In the genomic region with DNA sequence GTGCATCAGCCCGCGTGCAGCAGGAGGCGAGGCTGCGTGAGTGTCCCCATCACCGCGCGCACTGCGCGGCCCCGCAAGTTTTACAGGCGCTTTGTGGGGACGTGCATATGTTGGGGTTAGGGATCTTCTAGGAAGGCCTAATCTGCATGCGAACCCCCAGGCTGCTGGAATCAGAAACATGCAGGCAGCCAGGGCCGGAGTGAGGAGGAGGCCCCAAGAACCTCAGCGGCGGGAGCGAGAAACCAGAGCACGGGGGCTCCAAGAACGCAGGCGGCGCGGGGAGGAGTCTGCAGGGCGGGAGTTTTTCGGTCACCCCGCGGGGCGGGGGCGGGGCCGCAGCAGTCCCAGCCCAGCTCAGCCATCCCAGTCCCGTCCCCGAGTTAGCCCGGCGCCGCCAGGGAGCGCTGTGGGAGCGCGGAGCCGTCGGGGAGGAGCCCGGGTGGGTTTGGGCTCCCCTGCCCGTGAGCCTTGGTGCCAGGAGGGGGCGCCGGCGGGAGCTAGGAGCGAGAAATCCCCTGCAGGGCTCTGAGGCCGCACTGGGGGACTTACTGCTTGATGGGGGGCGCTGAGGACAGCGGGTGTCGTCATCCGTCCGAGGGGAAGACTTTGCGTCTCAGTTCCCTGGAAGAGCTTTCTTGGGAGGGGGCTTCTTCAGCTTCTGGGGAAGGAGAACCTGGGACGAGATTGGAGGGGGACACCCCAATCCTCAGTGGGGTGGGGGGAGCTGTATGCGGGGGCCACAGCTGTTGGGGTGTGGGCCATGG, we compare ENCODE assay signal across 1 cellular context.
TF ChIP-seq lines count a peak whose summit lies in the region.

No MANE protein-coding gene starts in this region.

TF ChIP-seq in HepG2, 621 proteins besides CTCF, POLR2A, EP300 and RAD21 (continues in another document):
- TF ChIP-seq PHF5A (CRISPR knock-in tag; IDR thresholded peaks at IDR 0.05; ENCODE audit: low read depth, unreplicated experiment): no peak
- TF ChIP-seq KLF11 (CRISPR knock-in tag; IDR thresholded peaks at IDR 0.05): no peak
- TF ChIP-seq, protein P1, sequence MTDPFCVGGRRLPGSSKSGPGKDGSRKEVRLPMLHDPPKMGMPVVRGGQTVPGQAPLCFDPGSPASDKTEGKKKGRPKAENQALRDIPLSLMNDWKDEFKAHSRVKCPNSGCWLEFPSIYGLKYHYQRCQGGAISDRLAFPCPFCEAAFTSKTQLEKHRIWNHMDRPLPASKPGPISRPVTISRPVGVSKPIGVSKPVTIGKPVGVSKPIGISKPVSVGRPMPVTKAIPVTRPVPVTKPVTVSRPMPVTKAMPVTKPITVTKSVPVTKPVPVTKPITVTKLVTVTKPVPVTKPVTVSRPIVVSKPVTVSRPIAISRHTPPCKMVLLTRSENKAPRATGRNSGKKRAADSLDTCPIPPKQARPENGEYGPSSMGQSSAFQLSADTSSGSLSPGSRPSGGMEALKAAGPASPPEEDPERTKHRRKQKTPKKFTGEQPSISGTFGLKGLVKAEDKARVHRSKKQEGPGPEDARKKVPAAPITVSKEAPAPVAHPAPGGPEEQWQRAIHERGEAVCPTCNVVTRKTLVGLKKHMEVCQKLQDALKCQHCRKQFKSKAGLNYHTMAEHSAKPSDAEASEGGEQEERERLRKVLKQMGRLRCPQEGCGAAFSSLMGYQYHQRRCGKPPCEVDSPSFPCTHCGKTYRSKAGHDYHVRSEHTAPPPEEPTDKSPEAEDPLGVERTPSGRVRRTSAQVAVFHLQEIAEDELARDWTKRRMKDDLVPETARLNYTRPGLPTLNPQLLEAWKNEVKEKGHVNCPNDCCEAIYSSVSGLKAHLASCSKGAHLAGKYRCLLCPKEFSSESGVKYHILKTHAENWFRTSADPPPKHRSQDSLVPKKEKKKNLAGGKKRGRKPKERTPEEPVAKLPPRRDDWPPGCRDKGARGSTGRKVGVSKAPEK (CRISPR knock-in tag; IDR thresholded peaks at IDR 0.05; ENCODE audit: borderline replicate concordance): no peak
- TF ChIP-seq ZSCAN9 (CRISPR knock-in tag; IDR thresholded peaks at IDR 0.05; ENCODE audit: borderline replicate concordance): no peak; the same call in 1 of the 2 replicates
- no peak for TF ChIP-seq PAWR (CRISPR knock-in tag; IDR thresholded peaks at IDR 0.05; ENCODE audit: borderline replicate concordance)
- TF ChIP-seq XRCC5 (optimal IDR thresholded peaks at IDR 0.05; ENCODE audit: low read length): peak; percentile 96
- TF ChIP-seq, protein P2, sequence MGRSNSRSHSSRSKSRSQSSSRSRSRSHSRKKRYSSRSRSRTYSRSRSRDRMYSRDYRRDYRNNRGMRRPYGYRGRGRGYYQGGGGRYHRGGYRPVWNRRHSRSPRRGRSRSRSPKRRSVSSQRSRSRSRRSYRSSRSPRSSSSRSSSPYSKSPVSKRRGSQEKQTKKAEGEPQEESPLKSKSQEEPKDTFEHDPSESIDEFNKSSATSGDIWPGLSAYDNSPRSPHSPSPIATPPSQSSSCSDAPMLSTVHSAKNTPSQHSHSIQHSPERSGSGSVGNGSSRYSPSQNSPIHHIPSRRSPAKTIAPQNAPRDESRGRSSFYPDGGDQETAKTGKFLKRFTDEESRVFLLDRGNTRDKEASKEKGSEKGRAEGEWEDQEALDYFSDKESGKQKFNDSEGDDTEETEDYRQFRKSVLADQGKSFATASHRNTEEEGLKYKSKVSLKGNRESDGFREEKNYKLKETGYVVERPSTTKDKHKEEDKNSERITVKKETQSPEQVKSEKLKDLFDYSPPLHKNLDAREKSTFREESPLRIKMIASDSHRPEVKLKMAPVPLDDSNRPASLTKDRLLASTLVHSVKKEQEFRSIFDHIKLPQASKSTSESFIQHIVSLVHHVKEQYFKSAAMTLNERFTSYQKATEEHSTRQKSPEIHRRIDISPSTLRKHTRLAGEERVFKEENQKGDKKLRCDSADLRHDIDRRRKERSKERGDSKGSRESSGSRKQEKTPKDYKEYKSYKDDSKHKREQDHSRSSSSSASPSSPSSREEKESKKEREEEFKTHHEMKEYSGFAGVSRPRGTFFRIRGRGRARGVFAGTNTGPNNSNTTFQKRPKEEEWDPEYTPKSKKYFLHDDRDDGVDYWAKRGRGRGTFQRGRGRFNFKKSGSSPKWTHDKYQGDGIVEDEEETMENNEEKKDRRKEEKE (IDR thresholded peaks at IDR 0.05): no peak
- peak; percentile 70; the same call in 1 of the 2 replicates for TF ChIP-seq ZNF160 (CRISPR knock-in tag; IDR thresholded peaks at IDR 0.05)
- TF ChIP-seq ZNF572 (CRISPR knock-in tag; IDR thresholded peaks at IDR 0.05): 0 out of 2 replicates have a peak, but pooled peaks have one; percentile 62
- TF ChIP-seq, protein P3, sequence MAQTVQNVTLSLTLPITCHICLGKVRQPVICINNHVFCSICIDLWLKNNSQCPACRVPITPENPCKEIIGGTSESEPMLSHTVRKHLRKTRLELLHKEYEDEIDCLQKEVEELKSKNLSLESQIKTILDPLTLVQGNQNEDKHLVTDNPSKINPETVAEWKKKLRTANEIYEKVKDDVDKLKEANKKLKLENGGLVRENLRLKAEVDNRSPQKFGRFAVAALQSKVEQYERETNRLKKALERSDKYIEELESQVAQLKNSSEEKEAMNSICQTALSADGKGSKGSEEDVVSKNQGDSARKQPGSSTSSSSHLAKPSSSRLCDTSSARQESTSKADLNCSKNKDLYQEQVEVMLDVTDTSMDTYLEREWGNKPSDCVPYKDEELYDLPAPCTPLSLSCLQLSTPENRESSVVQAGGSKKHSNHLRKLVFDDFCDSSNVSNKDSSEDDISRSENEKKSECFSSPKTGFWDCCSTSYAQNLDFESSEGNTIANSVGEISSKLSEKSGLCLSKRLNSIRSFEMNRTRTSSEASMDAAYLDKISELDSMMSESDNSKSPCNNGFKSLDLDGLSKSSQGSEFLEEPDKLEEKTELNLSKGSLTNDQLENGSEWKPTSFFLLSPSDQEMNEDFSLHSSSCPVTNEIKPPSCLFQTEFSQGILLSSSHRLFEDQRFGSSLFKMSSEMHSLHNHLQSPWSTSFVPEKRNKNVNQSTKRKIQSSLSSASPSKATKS (CRISPR knock-in tag; IDR thresholded peaks at IDR 0.05): no peak
- TF ChIP-seq POLR2G (IDR thresholded peaks at IDR 0.05; ENCODE audit: low read depth, low read length): no peak
- no peak for TF ChIP-seq CAMTA2 (CRISPR knock-in tag; IDR thresholded peaks at IDR 0.05; ENCODE audit: borderline replicate concordance)
- TF ChIP-seq ZNF34 (CRISPR knock-in tag; IDR thresholded peaks at IDR 0.05; ENCODE audit: borderline replicate concordance): 0 out of 2 replicates have a peak, but pooled peaks have one; percentile 20
- TF ChIP-seq HNRNPH1 (optimal IDR thresholded peaks at IDR 0.05; ENCODE audit: low read depth, low read length): no peak
- no peak for TF ChIP-seq ZNF10 (CRISPR knock-in tag; IDR thresholded peaks at IDR 0.05; ENCODE audit: borderline replicate concordance, low read depth)
- no peak for TF ChIP-seq ZNF256 (CRISPR knock-in tag; conservative IDR thresholded peaks at IDR 0.05)
- peak; percentile 80; the same call in 1 of the 2 replicates for TF ChIP-seq BORCS8-MEF2B (CRISPR knock-in tag; IDR thresholded peaks at IDR 0.05)
- TF ChIP-seq, protein P4, sequence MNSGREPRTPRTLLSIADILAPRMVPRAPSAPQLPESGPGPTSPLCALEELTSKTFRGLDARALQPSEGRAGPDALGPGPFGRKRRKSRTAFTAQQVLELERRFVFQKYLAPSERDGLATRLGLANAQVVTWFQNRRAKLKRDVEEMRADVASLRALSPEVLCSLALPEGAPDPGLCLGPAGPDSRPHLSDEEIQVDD (CRISPR knock-in tag; IDR thresholded peaks at IDR 0.05; ENCODE audit: borderline replicate concordance): peak; percentile 31; the same call in 1 of the 2 replicates
- no peak for TF ChIP-seq ZNF446 (CRISPR knock-in tag; IDR thresholded peaks at IDR 0.05)
- no peak for TF ChIP-seq JUNB (CRISPR knock-in tag; IDR thresholded peaks at IDR 0.05; ENCODE audit: borderline replicate concordance)
- TF ChIP-seq, protein P5, sequence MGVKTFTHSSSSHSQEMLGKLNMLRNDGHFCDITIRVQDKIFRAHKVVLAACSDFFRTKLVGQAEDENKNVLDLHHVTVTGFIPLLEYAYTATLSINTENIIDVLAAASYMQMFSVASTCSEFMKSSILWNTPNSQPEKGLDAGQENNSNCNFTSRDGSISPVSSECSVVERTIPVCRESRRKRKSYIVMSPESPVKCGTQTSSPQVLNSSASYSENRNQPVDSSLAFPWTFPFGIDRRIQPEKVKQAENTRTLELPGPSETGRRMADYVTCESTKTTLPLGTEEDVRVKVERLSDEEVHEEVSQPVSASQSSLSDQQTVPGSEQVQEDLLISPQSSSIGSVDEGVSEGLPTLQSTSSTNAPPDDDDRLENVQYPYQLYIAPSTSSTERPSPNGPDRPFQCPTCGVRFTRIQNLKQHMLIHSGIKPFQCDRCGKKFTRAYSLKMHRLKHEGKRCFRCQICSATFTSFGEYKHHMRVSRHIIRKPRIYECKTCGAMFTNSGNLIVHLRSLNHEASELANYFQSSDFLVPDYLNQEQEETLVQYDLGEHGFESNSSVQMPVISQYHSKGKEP (CRISPR knock-in tag; IDR thresholded peaks at IDR 0.05): no peak
- 0 out of 2 replicates have a peak, but pooled peaks have one; percentile 21 for TF ChIP-seq ZNF138 (CRISPR knock-in tag; IDR thresholded peaks at IDR 0.05; ENCODE audit: low read depth)
- no peak for TF ChIP-seq EHMT2 (IDR thresholded peaks at IDR 0.05; ENCODE audit: borderline replicate concordance, low read depth, low read length)
- TF ChIP-seq ZNF367 (CRISPR knock-in tag; IDR thresholded peaks at IDR 0.05; ENCODE audit: borderline replicate concordance): no peak
- TF ChIP-seq, protein P6, sequence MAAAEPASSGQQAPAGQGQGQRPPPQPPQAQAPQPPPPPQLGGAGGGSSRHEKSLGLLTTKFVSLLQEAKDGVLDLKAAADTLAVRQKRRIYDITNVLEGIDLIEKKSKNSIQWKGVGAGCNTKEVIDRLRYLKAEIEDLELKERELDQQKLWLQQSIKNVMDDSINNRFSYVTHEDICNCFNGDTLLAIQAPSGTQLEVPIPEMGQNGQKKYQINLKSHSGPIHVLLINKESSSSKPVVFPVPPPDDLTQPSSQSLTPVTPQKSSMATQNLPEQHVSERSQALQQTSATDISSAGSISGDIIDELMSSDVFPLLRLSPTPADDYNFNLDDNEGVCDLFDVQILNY (CRISPR knock-in tag; conservative IDR thresholded peaks at IDR 0.05): peak; percentile 66; the same call in 1 of the 2 replicates
- TF ChIP-seq, protein P7, sequence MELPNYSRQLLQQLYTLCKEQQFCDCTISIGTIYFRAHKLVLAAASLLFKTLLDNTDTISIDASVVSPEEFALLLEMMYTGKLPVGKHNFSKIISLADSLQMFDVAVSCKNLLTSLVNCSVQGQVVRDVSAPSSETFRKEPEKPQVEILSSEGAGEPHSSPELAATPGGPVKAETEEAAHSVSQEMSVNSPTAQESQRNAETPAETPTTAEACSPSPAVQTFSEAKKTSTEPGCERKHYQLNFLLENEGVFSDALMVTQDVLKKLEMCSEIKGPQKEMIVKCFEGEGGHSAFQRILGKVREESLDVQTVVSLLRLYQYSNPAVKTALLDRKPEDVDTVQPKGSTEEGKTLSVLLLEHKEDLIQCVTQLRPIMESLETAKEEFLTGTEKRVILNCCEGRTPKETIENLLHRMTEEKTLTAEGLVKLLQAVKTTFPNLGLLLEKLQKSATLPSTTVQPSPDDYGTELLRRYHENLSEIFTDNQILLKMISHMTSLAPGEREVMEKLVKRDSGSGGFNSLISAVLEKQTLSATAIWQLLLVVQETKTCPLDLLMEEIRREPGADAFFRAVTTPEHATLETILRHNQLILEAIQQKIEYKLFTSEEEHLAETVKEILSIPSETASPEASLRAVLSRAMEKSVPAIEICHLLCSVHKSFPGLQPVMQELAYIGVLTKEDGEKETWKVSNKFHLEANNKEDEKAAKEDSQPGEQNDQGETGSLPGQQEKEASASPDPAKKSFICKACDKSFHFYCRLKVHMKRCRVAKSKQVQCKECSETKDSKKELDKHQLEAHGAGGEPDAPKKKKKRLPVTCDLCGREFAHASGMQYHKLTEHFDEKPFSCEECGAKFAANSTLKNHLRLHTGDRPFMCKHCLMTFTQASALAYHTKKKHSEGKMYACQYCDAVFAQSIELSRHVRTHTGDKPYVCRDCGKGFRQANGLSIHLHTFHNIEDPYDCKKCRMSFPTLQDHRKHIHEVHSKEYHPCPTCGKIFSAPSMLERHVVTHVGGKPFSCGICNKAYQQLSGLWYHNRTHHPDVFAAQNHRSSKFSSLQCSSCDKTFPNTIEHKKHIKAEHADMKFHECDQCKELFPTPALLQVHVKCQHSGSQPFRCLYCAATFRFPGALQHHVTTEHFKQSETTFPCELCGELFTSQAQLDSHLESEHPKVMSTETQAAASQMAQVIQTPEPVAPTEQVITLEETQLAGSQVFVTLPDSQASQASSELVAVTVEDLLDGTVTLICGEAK (IDR thresholded peaks at IDR 0.05): no peak
- TF ChIP-seq, protein P7 (CRISPR knock-in tag; IDR thresholded peaks at IDR 0.05): peak; percentile 70
- no peak; the same call in 1 of the 2 replicates for TF ChIP-seq ZNF619 (CRISPR knock-in tag; IDR thresholded peaks at IDR 0.05)
- no peak for TF ChIP-seq SRSF4 (IDR thresholded peaks at IDR 0.05; ENCODE audit: low read depth, low read length, poor library complexity, severe bottlenecking)
- TF ChIP-seq ZNF761 (CRISPR knock-in tag; conservative IDR thresholded peaks at IDR 0.05): 0 out of 2 replicates have a peak, but pooled peaks have one; percentile 68
- TF ChIP-seq SAFB2 (CRISPR knock-in tag; IDR thresholded peaks at IDR 0.05; ENCODE audit: borderline replicate concordance, low read depth): no peak; the same call in 1 of the 2 replicates
- no peak for TF ChIP-seq SMYD3 (CRISPR knock-in tag; IDR thresholded peaks at IDR 0.05)
- 0 out of 2 replicates have a peak, but pooled peaks have one; percentile 18 for TF ChIP-seq ZNF335 (CRISPR knock-in tag; IDR thresholded peaks at IDR 0.05)
- TF ChIP-seq FOXO1 (CRISPR knock-in tag; IDR thresholded peaks at IDR 0.05): no peak
- TF ChIP-seq ZSCAN31 (CRISPR knock-in tag; IDR thresholded peaks at IDR 0.05; ENCODE audit: low read depth): peak; percentile 95
- no peak for TF ChIP-seq ZNF546 (CRISPR knock-in tag; conservative IDR thresholded peaks at IDR 0.05)
- 0 out of 2 replicates have a peak, but pooled peaks have one; percentile 53 for TF ChIP-seq ZNF850 (CRISPR knock-in tag; conservative IDR thresholded peaks at IDR 0.05)
